ENCODE assay signal across 15 cellular contexts in genomic region chr15:57647791-57648130, GRCh38. TPM values are rescaled to one million over a fixed set of nuclear protein-coding genes. Genes with fewer than 3 reads are reported as not detected.
DNase-seq lines count a peak whose midpoint lies in the region; ATAC-seq and TF ChIP-seq lines count a peak whose summit lies in the region.
"Had no signal": no experiment of that assay in that cellular context is flagged by ENCODE, and none has a peak within 500 bp of the region (broad histone marks: within the 10 kb centered on the region; RNA-seq: fewer than 3 reads in every experiment).

No MANE protein-coding gene starts in this region.

- H3K27ac Mint-ChIP-seq in memory B cell (no peak overlapping the region), natural killer cell (no peak overlapping the region)
- H3K27ac Mint-ChIP-seq: activated T-helper 2 cell treated with anti-CD3 and anti-CD28 coated beads, Interferon-gamma antibody, Interleukin-2, Interleukin-4, amounts not matched to agents 10 μg/mL and 5 μg/mL and 100 μg/mL, durations not matched to agents 14 hours and 24 hours and 36 hours had no signal

- intact Hi-C loops in natural killer cell (cut with micrococcal nuclease), result no loop called here

- H3K36me3 Mint-ChIP-seq in memory B cell (no peaks in the 10 kb centered on the region), natural killer cell (no peaks in the 10 kb centered on the region)

- H3K4me3 Mint-ChIP-seq in memory B cell (no peak overlapping the region), natural killer cell (no peak overlapping the region)

- no peaks in the 10 kb centered on the region for H3K9me3 Mint-ChIP-seq in memory B cell
- H3K9me3 Mint-ChIP-seq in natural killer cell, result no peaks in the 10 kb centered on the region
- H3K9me3 Mint-ChIP-seq: activated T-helper 2 cell treated with anti-CD3 and anti-CD28 coated beads, Interferon-gamma antibody, Interleukin-2, Interleukin-4, amounts not matched to agents 10 μg/mL and 5 μg/mL and 100 μg/mL, durations not matched to agents 14 hours and 24 hours and 36 hours had no signal

- H3K27me3 Mint-ChIP-seq in memory B cell (peaks cover 1% of the 10 kb centered on the region), natural killer cell (ENCODE audit: low read depth in 2 of 2) (peaks cover 18 to 45% of the 10 kb centered on the region in 2 donors)

- peak; percentile 17 for DNase-seq in M059J (ENCODE audit: low read depth)
- peak; percentile 45 for DNase-seq in fibroblast of gingiva (ENCODE audit: low read depth)
- no peak for DNase-seq in memory B cell (ENCODE audit: low spot score in 2 of 2)
- DNase-seq in natural killer cell, result no peak
- no peak for DNase-seq in AML-193 (lab: John Stamatoyannopoulos, UW)
- DNase-seq in DMS79 (lab: John Stamatoyannopoulos, UW), result no peak
- no peak for DNase-seq in activated T-cell treated with anti-CD3 and anti-CD28 coated beads, Interleukin-2, amount 50 U/mL, for 48 hours
- DNase-seq: activated CD4-positive, alpha-beta T cell treated with anti-CD3 and anti-CD28 coated beads for 48 hours; cerebellar nuclear complex; DMS53; NCI-H774; SW 1271 had no signal

- peaks cover 14% of the 10 kb centered on the region for H3K4me1 Mint-ChIP-seq in memory B cell
- no peaks in the 10 kb centered on the region for H3K4me1 Mint-ChIP-seq in natural killer cell

- ATAC-seq in memory B cell (ENCODE audit: low read depth) (peak; percentile 22), natural killer cell (no peak)

- TF ChIP-seq CTCF in C4-2B (conservative IDR thresholded peaks at IDR 0.05), result no peak
- TF ChIP-seq CTCF in natural killer cell (IDR thresholded peaks at IDR 0.05), result no peak

- peak overlapping the region; percentile 23; the same call in 1 of the 2 replicates for H3K27ac ChIP-seq in C4-2B
- H3K27ac ChIP-seq: HL-60 had no signal

RNA-seq across cellular contexts. Expression of gene MYZAP, which starts 56.1 kb away (rescaled TPM):
- total RNA-seq in M059J (2014; rRNA removed; shearing (Covaris generic)), result 7.9 and 8.2 TPM in 2 replicates
- not detected for total RNA-seq in natural killer cell
- total RNA-seq: activated T-helper 2 cell treated with anti-CD3 and anti-CD28 coated beads, Interferon-gamma antibody, Interleukin-2, Interleukin-4, amounts not matched to agents 10 μg/mL and 5 μg/mL and 100 μg/mL, durations not matched to agents 14 hours and 24 hours and 36 hours had no signal

RNA-seq across cellular contexts. Expression of gene POLR2M, which starts 58.8 kb away (rescaled TPM):
- total RNA-seq in M059J (2014; rRNA removed; shearing (Covaris generic)), result 101 and 238 TPM in 2 replicates
- 100 to 1,000 TPM in 1 of 3 donors, 10 to 100 TPM in 2; 74.0 to 109 (median 94.9) TPM for total RNA-seq in natural killer cell

Comparison
In these comparisons a context has a peak if more than half of its experiments do, and no peak if none do; other contexts are left out.
1. DNase-seq: peak in M059J (single experiment) and fibroblast of gingiva (single experiment); none in memory B cell (0 of 2), natural killer cell (single experiment), AML-193 (0 of 2), DMS79 (single experiment) and activated T-cell treated with anti-CD3 and anti-CD28 coated beads, Interleukin-2, amount 50 U/mL, for 48 hours (0 of 2).